8 cellular contexts compared by ENCODE assay signal in genomic region chr7:142412551-142413193, GRCh38.
DNase-seq lines count a peak whose midpoint lies in the region; ATAC-seq and TF ChIP-seq lines count a peak whose summit lies in the region.

No MANE protein-coding gene starts in this region.

- TF ChIP-seq POLR2A in Peyer's patch (IDR thresholded peaks at IDR 0.05) = no peak
- no peak for TF ChIP-seq POLR2A in body of pancreas (IDR thresholded peaks at IDR 0.05)

- no peaks in the 10 kb centered on the region for H3K36me3 ChIP-seq in Peyer's patch
- H3K36me3 ChIP-seq in body of pancreas (replicated peaks in 1 of 2; ENCODE audit: insufficient read depth in 1 of 2, low read depth in 2 of 2) = no peaks in the 10 kb centered on the region
- H3K36me3 ChIP-seq in lung (ENCODE audit: control insufficient read depth in 2 of 2, insufficient read depth in 2 of 2, low read length in 2 of 2) = no peaks in the 10 kb centered on the region

- no peak overlapping the region for H3K4me3 ChIP-seq in Peyer's patch
- no peak overlapping the region for H3K4me3 ChIP-seq in body of pancreas
- no peak overlapping the region for H3K4me3 ChIP-seq in lung

- H3K27me3 ChIP-seq in Peyer's patch (no peaks in the 10 kb centered on the region), body of pancreas (no peaks in the 10 kb centered on the region), lung (ENCODE audit: control insufficient read depth, insufficient read depth) (no peaks in the 10 kb centered on the region)

- DNase-seq in COLO829 (ENCODE audit: low spot score) = peak; percentile 91
- peak in 1 of 3 donors; percentile 52 for DNase-seq in Peyer's patch
- peak in 1 of 4 donors; percentile 14 for DNase-seq in body of pancreas
- DNase-seq in lung (ENCODE audit: low spot score) = no peak
- no peak for DNase-seq in DMS79 treated with DMSO at 0.1 percent for 48 hours (lab: John Stamatoyannopoulos, UW)

- intact Hi-C loops in body of pancreas (cut with DNase I) = no loop called here

- H3K9me3 ChIP-seq in Peyer's patch (no peaks in the 10 kb centered on the region), body of pancreas (no peaks in the 10 kb centered on the region), lung (ENCODE audit: control insufficient read depth in 2 of 2, insufficient read depth in 1 of 2, low read length in 1 of 2) (no peaks in the 10 kb centered on the region)

- peak in 4 of 6 experiments; percentile 31 to 54 (median 44) for TF ChIP-seq CTCF in Peyer's patch (IDR thresholded peaks at IDR 0.05)
- peak in 5 of 7 experiments; percentile 17 to 38 (median 32) for TF ChIP-seq CTCF in body of pancreas (IDR thresholded peaks at IDR 0.05)
- TF ChIP-seq CTCF in lung (IDR thresholded peaks at IDR 0.05; ENCODE audit: control extremely low read depth, extremely low read depth) = peak; percentile 21

- WGBS in body of pancreas, 2 donors = 83 to 100% methylated on average over 2 of the region's 2 CpGs
- 59 to 75% methylated on average over 2 of the region's 2 CpGs for WGBS in lung, 2 donors

- H3K27ac ChIP-seq in Peyer's patch (no peak overlapping the region), body of pancreas (no peak overlapping the region), lung (ENCODE audit: low read depth in 1 of 2, low read length in 1 of 2) (no peak overlapping the region)

- peak; percentile 73 for ATAC-seq in GM18909 (IDR thresholded peaks at IDR 0.05; ENCODE audit: poor library complexity, unreplicated experiment)
- ATAC-seq in HG03064 (IDR thresholded peaks at IDR 0.05; ENCODE audit: low read depth, unreplicated experiment) = peak; percentile 86
- ATAC-seq in body of pancreas = peak; percentile 38
- no peak for ATAC-seq in lung (ENCODE audit: insufficient read depth, low FRiP score)
- ATAC-seq in HG02840 (IDR thresholded peaks at IDR 0.05; ENCODE audit: low FRiP score, unreplicated experiment) = no peak

- H3K4me1 ChIP-seq in Peyer's patch (no peaks in the 10 kb centered on the region), body of pancreas (no peaks in the 10 kb centered on the region), lung (ENCODE audit: control insufficient read depth in 2 of 2, insufficient read depth in 2 of 2, low read length in 2 of 2) (no peaks in the 10 kb centered on the region)

Comparison
In these comparisons a context has a peak if more than half of its experiments do, and no peak if none do; other contexts are left out.
1. ATAC-seq: peak in GM18909 (single experiment), HG03064 (single experiment) and body of pancreas (single experiment); none in lung (single experiment) and HG02840 (single experiment).
2. Peak in every context shown above with its lines, with median percentiles within 50 percentile points of each other: CTCF ChIP-seq.